Comparison of ENCODE assay signal across 20 cellular contexts in genomic region chr12:50415899-50416479, GRCh38. TPM values are rescaled to one million over a fixed set of nuclear protein-coding genes. Genes with fewer than 3 reads are reported as not detected.
DNase-seq lines count a peak whose midpoint lies in the region; ATAC-seq and TF ChIP-seq lines count a peak whose summit lies in the region.
"Had no signal": no experiment of that assay in that cellular context is flagged by ENCODE, and none has a peak within 500 bp of the region (broad histone marks: within the 10 kb centered on the region; RNA-seq: fewer than 3 reads in every experiment).

No MANE protein-coding gene starts in this region.

- TF ChIP-seq CTCF in WTC11 (IDR thresholded peaks at IDR 0.05) (no peak), endothelial cell (IDR thresholded peaks at IDR 0.05; ENCODE audit: unreplicated experiment) (no peak), progenitor cell of endocrine pancreas (IDR thresholded peaks at IDR 0.05; ENCODE audit: unreplicated experiment) (no peak)

- DNase-seq in activated CD4-positive, alpha-beta T cell treated with anti-CD3 and anti-CD28 coated beads, Interleukin-2, amount 10 ng/mL, durations not matched to agents 7 days and 5 days: no peak
- no peak for DNase-seq in activated CD4-positive, alpha-beta T cell treated with anti-CD3 and anti-CD28 coated beads for 48 hours
- DNase-seq in WTC11 (ENCODE audit: low spot score): no peak
- no peak for DNase-seq in endothelial cell (ENCODE audit: low spot score)
- no peak for DNase-seq in progenitor cell of endocrine pancreas (ENCODE audit: low spot score, unreplicated experiment)
- no peak for DNase-seq in T-helper 17 cell
- DNase-seq in cerebellar cortex (ENCODE audit: low spot score): no peak
- DNase-seq: DMS153, EL, KBM-7, NCI-H1417, NCI-H2029, NCI-H2171 treated with DMSO at 0.1 percent for 48 hours, NCI-H774, Right ventricle myocardium superior had no signal

- H3K9me3 Mint-ChIP-seq in activated CD4-positive, alpha-beta T cell treated with anti-CD3 and anti-CD28 coated beads, Interleukin-2, amount 10 ng/mL, durations not matched to agents 7 days and 5 days: no peaks in the 10 kb centered on the region
- H3K9me3 Mint-ChIP-seq in WTC11 (no peaks in the 10 kb centered on the region), endothelial cell (ENCODE audit: unreplicated experiment) (no peaks in the 10 kb centered on the region), progenitor cell of endocrine pancreas (ENCODE audit: low read depth) (no peaks in the 10 kb centered on the region)

- no peaks in the 10 kb centered on the region for H3K27me3 Mint-ChIP-seq in activated CD4-positive, alpha-beta T cell treated with anti-CD3 and anti-CD28 coated beads, Interleukin-2, amount 10 ng/mL, durations not matched to agents 7 days and 5 days
- H3K27me3 Mint-ChIP-seq in WTC11 (ENCODE audit: low read depth): no peaks in the 10 kb centered on the region
- H3K27me3 Mint-ChIP-seq in endothelial cell (ENCODE audit: unreplicated experiment): peaks cover 6% of the 10 kb centered on the region
- no peaks in the 10 kb centered on the region for H3K27me3 Mint-ChIP-seq in progenitor cell of endocrine pancreas
- no peaks in the 10 kb centered on the region for H3K27me3 Mint-ChIP-seq in T-helper 17 cell

- peaks cover 23% of the 10 kb centered on the region for H3K36me3 Mint-ChIP-seq in activated CD4-positive, alpha-beta T cell treated with anti-CD3 and anti-CD28 coated beads, Interleukin-2, amount 10 ng/mL, durations not matched to agents 7 days and 5 days (ENCODE audit: low read depth)
- peaks cover 12% of the 10 kb centered on the region; the same call in 1 of the 2 replicates for H3K36me3 Mint-ChIP-seq in WTC11
- no peaks in the 10 kb centered on the region for H3K36me3 Mint-ChIP-seq in endothelial cell (ENCODE audit: low read depth, unreplicated experiment)
- H3K36me3 Mint-ChIP-seq in progenitor cell of endocrine pancreas (ENCODE audit: insufficient read depth): peaks cover 8% of the 10 kb centered on the region
- H3K36me3 Mint-ChIP-seq in T-helper 17 cell (ENCODE audit: low read depth): no peaks in the 10 kb centered on the region

- ATAC-seq in WTC11 (no peak), T-helper 17 cell (no peak), GM21529 (IDR thresholded peaks at IDR 0.05; ENCODE audit: unreplicated experiment) (no peak)
- ATAC-seq: HCT116, Panc1 had no signal

- POLR2A ChIA-PET in activated CD4-positive, alpha-beta T cell treated with anti-CD3 and anti-CD28 coated beads, Interleukin-2, amount 10 ng/mL, durations not matched to agents 7 days and 5 days (lab: Charles Lee): no interaction called here
- POLR2A ChIA-PET in WTC11 (lab: Charles Lee): interaction anchor here (0.6 to 0.7 kb wide), 2 partner anchors 29 to 92 kb away, joined by 3 read pairs; no protein-coding TSS in a partner anchor

- peaks cover 27% of the 10 kb centered on the region for H3K4me1 Mint-ChIP-seq in activated CD4-positive, alpha-beta T cell treated with anti-CD3 and anti-CD28 coated beads, Interleukin-2, amount 10 ng/mL, durations not matched to agents 7 days and 5 days
- H3K4me1 Mint-ChIP-seq in WTC11: peaks cover 25% of the 10 kb centered on the region
- peaks cover 20% of the 10 kb centered on the region for H3K4me1 Mint-ChIP-seq in endothelial cell (ENCODE audit: unreplicated experiment)
- no peaks in the 10 kb centered on the region for H3K4me1 Mint-ChIP-seq in progenitor cell of endocrine pancreas (ENCODE audit: low read depth)
- peaks cover 25% of the 10 kb centered on the region for H3K4me1 Mint-ChIP-seq in T-helper 17 cell

- no peak overlapping the region for H3K4me3 Mint-ChIP-seq in activated CD4-positive, alpha-beta T cell treated with anti-CD3 and anti-CD28 coated beads, Interleukin-2, amount 10 ng/mL, durations not matched to agents 7 days and 5 days
- no peak overlapping the region for H3K4me3 Mint-ChIP-seq in WTC11
- peak overlapping the region; percentile 79 for H3K4me3 Mint-ChIP-seq in endothelial cell (ENCODE audit: unreplicated experiment)
- no peak overlapping the region for H3K4me3 Mint-ChIP-seq in progenitor cell of endocrine pancreas (ENCODE audit: low read depth)
- no peak overlapping the region for H3K4me3 Mint-ChIP-seq in T-helper 17 cell

- H3K9me3 ChIP-seq in T-helper 17 cell (ENCODE audit: control insufficient read depth, low read length, poor library complexity, severe bottlenecking): no peaks in the 10 kb centered on the region

- peak overlapping the region; percentile 1 for H3K27ac Mint-ChIP-seq in activated CD4-positive, alpha-beta T cell treated with anti-CD3 and anti-CD28 coated beads, Interleukin-2, amount 10 ng/mL, durations not matched to agents 7 days and 5 days
- peak overlapping the region; percentile 58 for H3K27ac Mint-ChIP-seq in WTC11
- peak overlapping the region; percentile 97 for H3K27ac Mint-ChIP-seq in endothelial cell (ENCODE audit: unreplicated experiment)
- peak overlapping the region; percentile 24 for H3K27ac Mint-ChIP-seq in progenitor cell of endocrine pancreas
- H3K27ac Mint-ChIP-seq in T-helper 17 cell: no peak overlapping the region

- CTCF ChIA-PET in activated CD4-positive, alpha-beta T cell treated with anti-CD3 and anti-CD28 coated beads, Interleukin-2, amount 10 ng/mL, durations not matched to agents 7 days and 5 days (lab: Charles Lee): interaction anchor here (0.6 to 1.3 kb wide), 3 partner anchors 11 to 213 kb away, joined by 4 to 5 read pairs (median 4); partner anchors contain the start of gene FAM186A
- CTCF ChIA-PET in WTC11 (lab: Charles Lee): no interaction called here

TF ChIP-seq in WTC11, 78 proteins besides CTCF, POLR2A, EP300 and RAD21:
- no peak for TF ChIP-seq ZNF423 (CRISPR knock-in tag; IDR thresholded peaks at IDR 0.05)

RNA-seq across cellular contexts. Expression of gene LARP4, which starts 15.3 kb away (rescaled TPM):
- 10 to 100 TPM; 46.0 to 52.0 TPM for total RNA-seq in activated CD4-positive, alpha-beta T cell treated with anti-CD3 and anti-CD28 coated beads, Interleukin-2, amount 10 ng/mL, durations not matched to agents 7 days and 5 days
- total RNA-seq in WTC11 (2021) (64.3 to 73.9 TPM (median 73.0 TPM) in 3 replicates), endothelial cell (ENCODE audit: unreplicated experiment) (38.0 TPM), progenitor cell of endocrine pancreas (58.5 and 64.2 TPM in 2 replicates), T-helper 17 cell (10 to 100 TPM; 22.3 to 33.8 TPM)

RNA-seq across cellular contexts. Expression of gene FAM186A, which starts 19.6 kb away (rescaled TPM):
- not detected for total RNA-seq in activated CD4-positive, alpha-beta T cell treated with anti-CD3 and anti-CD28 coated beads, Interleukin-2, amount 10 ng/mL, durations not matched to agents 7 days and 5 days
- total RNA-seq in WTC11 (2021): not detected in 3 replicates
- not detected for total RNA-seq in endothelial cell (ENCODE audit: unreplicated experiment)
- not detected in 2 replicates for total RNA-seq in progenitor cell of endocrine pancreas
- total RNA-seq in T-helper 17 cell: not detected
- total RNA-seq: A172, NCI-H460, Right ventricle myocardium superior had no signal
